Comparison of ENCODE assay signal across 16 cellular contexts in genomic region chr6:143542915-143543314, GRCh38.
DNase-seq lines count a peak whose midpoint lies in the region; ATAC-seq and TF ChIP-seq lines count a peak whose summit lies in the region.
"Had no signal": no experiment of that assay in that cellular context is flagged by ENCODE, and none has a peak within 500 bp of the region (broad histone marks: within the 10 kb centered on the region; RNA-seq: fewer than 3 reads in every experiment).

No MANE protein-coding gene starts in this region.

- DNase-seq in AG20443 (ENCODE audit: low spot score) = peak; percentile 31
- peak; percentile 19 for DNase-seq in COLO668 (lab: John Stamatoyannopoulos, UW; ENCODE audit: unreplicated experiment)
- DNase-seq in SW480 (ENCODE audit: low spot score) = peak; percentile 31
- peak; percentile 16 to 60 for DNase-seq in foreskin fibroblast
- DNase-seq in NCI-H1105 treated with DMSO at 0.1 percent for 48 hours (lab: John Stamatoyannopoulos, UW) = no peak
- DNase-seq in AG08396 (ENCODE audit: low spot score) = no peak
- DNase-seq: activated naive CD8-positive, alpha-beta T cell treated with anti-CD3 and anti-CD28 coated beads, Interleukin-2, amount 10 ng/mL, durations not matched to agents 7 days and 5 days; C1 segment of cervical spinal cord; GDM1; H9; right lobe of liver; stimulated activated CD4-positive, alpha-beta T cell treated with anti-CD3 and anti-CD28 coated beads, Interleukin-4, amount 100 ng/mL, for 4 hours; stimulated activated naive CD4-positive, alpha-beta T cell had no signal

- no peak for TF ChIP-seq CTCF in foreskin fibroblast (IDR thresholded peaks at IDR 0.05; ENCODE audit: low read depth, low read length)

- ATAC-seq in GM19035 (IDR thresholded peaks at IDR 0.05; ENCODE audit: unreplicated experiment) (no peak), HG03097 (IDR thresholded peaks at IDR 0.05; ENCODE audit: low FRiP score, unreplicated experiment) (no peak)
- ATAC-seq: left lobe of liver had no signal

- no peak overlapping the region for H3K4me3 ChIP-seq in foreskin fibroblast (ENCODE audit: low read depth in 1 of 2, low read length in 2 of 2)
- H3K4me3 ChIP-seq: right lobe of liver had no signal

Comparison
In these comparisons a context has a peak if more than half of its experiments do, and no peak if none do; other contexts are left out.
1. DNase-seq: peak in AG20443 (single experiment), COLO668 (single experiment), SW480 (single experiment) and foreskin fibroblast (2 of 2); none in NCI-H1105 treated with DMSO at 0.1 percent for 48 hours (single experiment) and AG08396 (single experiment).